15 cellular contexts compared by ENCODE assay signal in the genomic region with DNA sequence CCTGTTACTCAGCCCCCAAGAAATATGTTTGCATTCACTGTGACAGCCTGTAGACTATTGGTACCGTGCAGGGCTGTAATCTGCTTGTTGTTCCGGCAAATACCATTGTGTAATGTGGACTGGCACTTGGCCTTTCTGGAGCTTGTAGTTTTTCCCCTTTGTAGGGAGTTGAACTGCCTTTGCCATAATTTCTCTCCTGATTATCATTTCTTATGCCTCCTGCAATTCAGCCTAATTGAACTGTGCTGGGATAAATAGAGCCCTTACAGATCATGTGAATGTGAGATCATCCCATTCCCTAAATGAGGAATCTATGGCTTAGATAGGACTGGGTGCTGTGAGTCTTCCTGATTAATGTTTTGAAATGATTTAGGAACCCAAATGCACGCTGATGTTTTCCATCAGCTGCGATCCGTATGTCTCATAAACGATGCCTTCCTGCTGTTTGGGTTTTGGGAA.
DNase-seq lines count a peak whose midpoint lies in the region; ATAC-seq and TF ChIP-seq lines count a peak whose summit lies in the region.
"Had no signal": no experiment of that assay in that cellular context is flagged by ENCODE, and none has a peak within 500 bp of the region (broad histone marks: within the 10 kb centered on the region; RNA-seq: fewer than 3 reads in every experiment).

No MANE protein-coding gene starts in this region.

- H3K4me1 ChIP-seq in neural progenitor cell = peaks cover 63% of the 10 kb centered on the region

- H3K4me1 Mint-ChIP-seq in CD14-positive monocyte = peaks cover 93% of the 10 kb centered on the region
- peaks cover 60% of the 10 kb centered on the region for H3K4me1 Mint-ChIP-seq in activated T-helper 17 cell treated with anti-CD3 and anti-CD28 coated beads, Interleukin-2, amount 50 U/mL, for 72 hours
- H3K4me1 Mint-ChIP-seq in neural progenitor cell = peaks cover 83% of the 10 kb centered on the region

- no peaks in the 10 kb centered on the region for H3K27me3 ChIP-seq in neural progenitor cell
- H3K27me3 ChIP-seq: foreskin keratinocyte had no signal

- H2AFZ ChIP-seq in neural progenitor cell (replicated peaks) = no peak overlapping the region

- no peak overlapping the region for H3K4me3 ChIP-seq in neural progenitor cell

- H3K4me2 ChIP-seq in neural progenitor cell = peak overlapping the region; percentile 21
- H3K4me2 ChIP-seq: KMS-11 had no signal

- H3K27ac ChIP-seq in neural progenitor cell = peak overlapping the region; percentile 40
- H3K27ac ChIP-seq: foreskin keratinocyte, KMS-11 had no signal

- peaks cover 0 to 4% (median 0%) of the 10 kb centered on the region in 7 donors for H3K9me3 Mint-ChIP-seq in CD14-positive monocyte
- H3K9me3 Mint-ChIP-seq in activated T-helper 17 cell treated with anti-CD3 and anti-CD28 coated beads, Interleukin-2, amount 50 U/mL, for 72 hours = no peaks in the 10 kb centered on the region
- peaks cover 8% of the 10 kb centered on the region for H3K9me3 Mint-ChIP-seq in neural progenitor cell

- H3K36me3 Mint-ChIP-seq in CD14-positive monocyte = peaks cover 26 to 37% of the 10 kb centered on the region in 2 donors
- H3K36me3 Mint-ChIP-seq in activated T-helper 17 cell treated with anti-CD3 and anti-CD28 coated beads, Interleukin-2, amount 50 U/mL, for 72 hours (ENCODE audit: low read depth) = peaks cover 75% of the 10 kb centered on the region
- H3K36me3 Mint-ChIP-seq in neural progenitor cell = peaks cover 6% of the 10 kb centered on the region

- peaks cover 100% of the 10 kb centered on the region for H3K79me2 ChIP-seq in neural progenitor cell (ENCODE audit: low read depth)

- H3K36me3 ChIP-seq in neural progenitor cell = peaks cover 6% of the 10 kb centered on the region

- DNase-seq in CD14-positive monocyte (ENCODE audit: low spot score) = no peak
- no peak for DNase-seq in Right ventricle myocardium superior
- no peak for DNase-seq in neural progenitor cell (ENCODE audit: low spot score)
- no peak for DNase-seq in NCI-H1048 (lab: John Stamatoyannopoulos, UW)
- no peak for DNase-seq in stimulated activated naive CD4-positive, alpha-beta T cell treated with Interleukin-2 at 50 U/mL for 16 hours (lab: John Stamatoyannopoulos, UW)
- DNase-seq in RPMI8226 = no peak
- DNase-seq: activated CD4-positive, alpha-beta T cell treated with anti-CD3 and anti-CD28 coated beads for 1 hour; C1 segment of cervical spinal cord; central memory CD4-positive, alpha-beta T cell; foreskin keratinocyte; NCI-H2029 treated with DMSO at 0.1 percent for 48 hours; stimulated activated naive B cell treated with anti-CD40 and anti-IgM and Interleukin-4, amounts not matched to agents 10 μg/mL and 1 μg/mL and 100 μg/mL, for 72 hours had no signal

- no peak overlapping the region for H3K9ac ChIP-seq in neural progenitor cell
- H3K9ac ChIP-seq: KMS-11 had no signal

- peaks cover 76% of the 10 kb centered on the region for H4K20me1 ChIP-seq in neural progenitor cell (ENCODE audit: low read depth)

- no peak for ATAC-seq in activated T-helper 17 cell treated with anti-CD3 and anti-CD28 coated beads, Interleukin-2, amount 50 U/mL, for 72 hours (replicated peaks)
- ATAC-seq in Right ventricle myocardium superior (ENCODE audit: poor library complexity) = peak; percentile 66
- no peak for ATAC-seq in GM19395 (IDR thresholded peaks at IDR 0.05; ENCODE audit: unreplicated experiment)
- ATAC-seq: foreskin keratinocyte; stimulated activated naive B cell treated with anti-CD40 and anti-IgM and Interleukin-4, amounts not matched to agents 10 μg/mL and 1 μg/mL and 100 μg/mL, for 72 hours had no signal

- peaks cover 16% of the 10 kb centered on the region for H3F3A ChIP-seq in neural progenitor cell (ENCODE audit: low read depth)

- intact Hi-C loops in CD14-positive monocyte (cut with micrococcal nuclease) (no loop called here), Right ventricle myocardium superior (cut with DNase I) (no loop called here)

- H3K4me3 Mint-ChIP-seq in CD14-positive monocyte = no peak overlapping the region
- peak overlapping the region; percentile 71 for H3K4me3 Mint-ChIP-seq in activated T-helper 17 cell treated with anti-CD3 and anti-CD28 coated beads, Interleukin-2, amount 50 U/mL, for 72 hours
- H3K4me3 Mint-ChIP-seq in neural progenitor cell = no peak overlapping the region
- H3K4me3 Mint-ChIP-seq: stimulated activated naive B cell treated with anti-CD40 and anti-IgM and Interleukin-4, amounts not matched to agents 10 μg/mL and 1 μg/mL and 100 μg/mL, for 72 hours had no signal

- TF ChIP-seq CTCF in CD14-positive monocyte (IDR thresholded peaks at IDR 0.05) = no peak
- TF ChIP-seq CTCF in neural progenitor cell (IDR thresholded peaks at IDR 0.05) = no peak

- H3K27ac Mint-ChIP-seq in CD14-positive monocyte = peak overlapping the region; percentile 15 to 92 (median 51)
- H3K27ac Mint-ChIP-seq in activated T-helper 17 cell treated with anti-CD3 and anti-CD28 coated beads, Interleukin-2, amount 50 U/mL, for 72 hours = peak overlapping the region; percentile 91
- H3K27ac Mint-ChIP-seq in neural progenitor cell = peak overlapping the region; percentile 57
- H3K27ac Mint-ChIP-seq: stimulated activated naive B cell treated with anti-CD40 and anti-IgM and Interleukin-4, amounts not matched to agents 10 μg/mL and 1 μg/mL and 100 μg/mL, for 72 hours had no signal

- H3K27me3 Mint-ChIP-seq in CD14-positive monocyte (ENCODE audit: low read depth in 3 of 3) (peaks cover 0 to 2% (median 0%) of the 10 kb centered on the region in 3 donors), neural progenitor cell (ENCODE audit: insufficient read depth, low read depth) (no peaks in the 10 kb centered on the region)
- H3K27me3 Mint-ChIP-seq in activated T-helper 17 cell treated with anti-CD3 and anti-CD28 coated beads, Interleukin-2, amount 50 U/mL, for 72 hours = no peaks in the 10 kb centered on the region
- H3K27me3 Mint-ChIP-seq: stimulated activated naive B cell treated with anti-CD40 and anti-IgM and Interleukin-4, amounts not matched to agents 10 μg/mL and 1 μg/mL and 100 μg/mL, for 72 hours had no signal

- no peaks in the 10 kb centered on the region for H3K9me3 ChIP-seq in neural progenitor cell (ENCODE audit: low read depth)
